In genomic region chr6:100454571-100455229, GRCh38 we compare ENCODE assay signal across 28 cellular contexts. TPM values are rescaled to one million over a fixed set of nuclear protein-coding genes. Genes with fewer than 3 reads are reported as not detected.
DNase-seq lines count a peak whose midpoint lies in the region; ATAC-seq, FAIRE-seq and TF ChIP-seq lines count a peak whose summit lies in the region.
"Had no signal": no experiment of that assay in that cellular context is flagged by ENCODE, and none has a peak within 500 bp of the region (broad histone marks: within the 10 kb centered on the region; RNA-seq: fewer than 3 reads in every experiment).

No MANE protein-coding gene starts in this region.

- no peaks in the 10 kb centered on the region for H3K9me3 Mint-ChIP-seq in type B pancreatic cell
- H3K9me3 Mint-ChIP-seq: activated T-helper 2 cell treated with anti-CD3 and anti-CD28 coated beads, Interferon-gamma antibody, Interleukin-2, Interleukin-4, amounts not matched to agents 10 μg/mL and 5 μg/mL and 100 μg/mL, durations not matched to agents 14 hours and 24 hours and 36 hours had no signal

- intact Hi-C loops in HepG2 (cut with micrococcal nuclease; ENCODE audit: unreplicated experiment) (no loop called here), right lobe of liver (cut with DNase I) (no loop called here), K562 (cut with micrococcal nuclease) (no loop called here), kidney (cut with DNase I) (no loop called here)

- H4K20me1 ChIP-seq in HepG2 (ENCODE audit: insufficient read depth, low read length), result peaks cover 2% of the 10 kb centered on the region; the same call in 1 of the 2 replicates
- H4K20me1 ChIP-seq in K562 (replicated peaks; ENCODE audit: control insufficient read depth, insufficient read depth, low read length), result no peaks in the 10 kb centered on the region; the same call in 1 of the 2 replicates

- H3K27me3 ChIP-seq in HepG2 (ENCODE audit: control insufficient read depth in 1 of 2, insufficient read depth in 2 of 2, low read length in 2 of 2) (peaks cover 15 to 48% of the 10 kb centered on the region in 2 experiments), right lobe of liver (peaks cover 22 to 54% of the 10 kb centered on the region in 2 donors), K562 (ENCODE audit: control insufficient read depth in 2 of 2, insufficient read depth in 2 of 2, low read length in 2 of 2) (peaks cover 53 to 58% of the 10 kb centered on the region in 2 experiments)

- BruUV-seq in HepG2 (replicated peaks; lab: Mats Ljungman, UMichigan) (no TSS peak), K562 (replicated peaks; lab: Mats Ljungman, UMichigan) (no TSS peak)

- H3K4me2 ChIP-seq in HepG2 (ENCODE audit: low read depth, low read length) (no peak overlapping the region), K562 (ENCODE audit: insufficient read depth, low read length) (no peak overlapping the region)
- H3K4me2 ChIP-seq: PC-9 had no signal

- no peak for TF ChIP-seq CTCF in HepG2 (CRISPR knock-in tag; IDR thresholded peaks at IDR 0.05)
- no peak for TF ChIP-seq CTCF in right lobe of liver (IDR thresholded peaks at IDR 0.05)
- TF ChIP-seq CTCF in K562 (IDR thresholded peaks at IDR 0.05 in 2 of 3, conservative IDR thresholded peaks at IDR 0.05 in 1 of 3; ENCODE audit: insufficient read depth in 2 of 3, low read depth in 1 of 3, low read length in 3 of 3), result no peak
- no peak for TF ChIP-seq CTCF in kidney (IDR thresholded peaks at IDR 0.05; ENCODE audit: borderline replicate concordance, extremely low read depth, insufficient read depth)
- TF ChIP-seq CTCF in type B pancreatic cell (conservative IDR thresholded peaks at IDR 0.05), result no peak

- H3K4me3 ChIP-seq in HepG2 (replicated peaks in 1 of 3; ENCODE audit: insufficient read depth in 1 of 3, low read depth in 2 of 3, low read length in 3 of 3) (no peak overlapping the region), right lobe of liver (no peak overlapping the region), K562 (no peak overlapping the region), kidney (ENCODE audit: low read length in 2 of 2) (peak overlapping the region; percentile 11 to 77)
- H3K4me3 ChIP-seq: HAP-1, PC-9 had no signal

- H3K36me3 Mint-ChIP-seq in type B pancreatic cell, result no peaks in the 10 kb centered on the region

- no peaks in the 10 kb centered on the region for H3K79me2 ChIP-seq in HepG2 (ENCODE audit: insufficient read depth, low read length)
- no peaks in the 10 kb centered on the region for H3K79me2 ChIP-seq in K562 (ENCODE audit: control insufficient read depth, insufficient read depth, low read length)

- H3K27ac Mint-ChIP-seq in type B pancreatic cell, result peak overlapping the region; percentile 80

- H3K9ac ChIP-seq in HepG2 (ENCODE audit: insufficient read depth, low read depth, low read length) (no peak overlapping the region), K562 (ENCODE audit: insufficient read depth in 1 of 2, low read depth in 2 of 2, low read length in 2 of 2) (no peak overlapping the region), kidney (ENCODE audit: low read length in 2 of 2) (peak overlapping the region; percentile 27 to 85)
- H3K9ac ChIP-seq: SK-N-SH had no signal

- peak overlapping the region; percentile 81 for H3K4me3 Mint-ChIP-seq in type B pancreatic cell

- no peaks in the 10 kb centered on the region for H3K9me1 ChIP-seq in K562 (ENCODE audit: control insufficient read depth, insufficient read depth, low read length)

- no peaks in the 10 kb centered on the region for H3K4me1 ChIP-seq in HepG2 (ENCODE audit: insufficient read depth, low read length)
- peaks cover 0 to 18% (median 0%) of the 10 kb centered on the region in 4 donors for H3K4me1 ChIP-seq in right lobe of liver
- H3K4me1 ChIP-seq in K562 (replicated peaks in 1 of 2; ENCODE audit: control insufficient read depth in 2 of 2, insufficient read depth in 2 of 2, low read length in 2 of 2), result peaks cover 0 to 16% of the 10 kb centered on the region in 2 experiments; a peak in 1 of 5 replicates
- H3K4me1 ChIP-seq in kidney (ENCODE audit: control insufficient read depth in 1 of 2, insufficient read depth in 1 of 2, low read depth in 1 of 2, low read length in 2 of 2), result peaks cover 3 to 10% of the 10 kb centered on the region in 2 donors
- H3K4me1 ChIP-seq: HAP-1 had no signal

- no peak for DNase-seq in HepG2 (ENCODE audit: low spot score)
- DNase-seq in right lobe of liver, result no peak
- DNase-seq in K562 (ENCODE audit: extremely low read depth in 1 of 4, low spot score in 3 of 4), result no peak
- no peak for DNase-seq in kidney
- no peak for DNase-seq in type B pancreatic cell (ENCODE audit: extremely low spot score, unreplicated experiment)
- DNase-seq in AG08396 (ENCODE audit: low spot score), result no peak
- no peak for DNase-seq in NCI-H345 treated with DMSO at 0.1 percent for 48 hours (lab: John Stamatoyannopoulos, UW; ENCODE audit: unreplicated experiment)
- DNase-seq: anterior cingulate cortex; midbrain; NCI-H1930; NCI-H510A; SK-N-SH; stimulated activated CD4-positive, alpha-beta T cell treated with anti-CD3 and anti-CD28 coated beads, Interleukin-4, amount 100 ng/mL, for 24 hours had no signal

- CTCF ChIA-PET in HepG2 (lab: Yijun Ruan, JAX; ENCODE audit: low intra/inter-chr PET ratio, low total read pairs) (no interaction called here), K562 (lab: Yijun Ruan, JAX; ENCODE audit: low intra/inter-chr PET ratio) (no interaction called here)

- TF ChIP-seq EP300 in HepG2 (IDR thresholded peaks at IDR 0.05; ENCODE audit: low read depth in 2 of 2, low read length in 2 of 2) (no peak), HepG2 (CRISPR knock-in tag; IDR thresholded peaks at IDR 0.05; ENCODE audit: borderline replicate concordance) (no peak), K562 (IDR thresholded peaks at IDR 0.05; ENCODE audit: low read length) (no peak)

- no peak for TF ChIP-seq POLR2A in HepG2 (IDR thresholded peaks at IDR 0.05; ENCODE audit: insufficient read depth in 1 of 2, low read depth in 2 of 2, low read length in 2 of 2)
- TF ChIP-seq POLR2A in right lobe of liver (IDR thresholded peaks at IDR 0.05), result no peak
- no peak for TF ChIP-seq POLR2A in K562 (conservative IDR thresholded peaks at IDR 0.05)

- no peaks in the 10 kb centered on the region for H3K27me3 Mint-ChIP-seq in type B pancreatic cell

- POLR2A ChIA-PET in HepG2 (lab: Yijun Ruan, JAX), result no interaction called here
- POLR2A ChIA-PET in K562 (lab: Yijun Ruan, JAX), result interaction anchor here (1.7 kb wide), 1 partner anchor 8 kb away, joined by 4 read pairs; no protein-coding TSS in a partner anchor

- FAIRE-seq in HepG2 (lab: Jason Lieb, UNC) (no peak), K562 (lab: Jason Lieb, UNC) (no peak), kidney (lab: Jason Lieb, UNC) (no peak)
- FAIRE-seq: colon, G401.6, GM12891, keratinocyte had no signal

- in situ Hi-C loops in HepG2 (cut with HindIII; ENCODE audit: extremely low pct_ligation_motif_present, low pct_unique_long_range_greater_than_20kb) (no loop called here), K562 (cut with MboI) (no loop called here)

- 41% methylated on average over 14 of the region's 14 CpGs for WGBS in HepG2 (ENCODE audit: low lambda C conversion rate)
- WGBS in right lobe of liver (ENCODE audit: insufficient coverage, low coverage, low lambda C conversion rate, missing lambda C conversion rate), result 8% methylated on average over 14 of the region's 14 CpGs
- 10% methylated on average over 14 of the region's 14 CpGs for WGBS in K562 (ENCODE audit: insufficient coverage, low coverage, missing lambda C conversion rate)

- H2AFZ ChIP-seq in HepG2 (ENCODE audit: low read length) (no peak overlapping the region), K562 (ENCODE audit: low read depth, low read length) (no peak overlapping the region)
- H2AFZ ChIP-seq: PC-9 had no signal

- H3K27ac ChIP-seq in HepG2 (ENCODE audit: extremely low read length, insufficient read depth, low read length), result no peak overlapping the region
- H3K27ac ChIP-seq in right lobe of liver, result no peak overlapping the region
- H3K27ac ChIP-seq in K562 (ENCODE audit: extremely low read depth, low read depth, low read length), result no peak overlapping the region
- H3K27ac ChIP-seq in kidney (ENCODE audit: low read depth in 2 of 2, low read length in 2 of 2), result peak overlapping the region; percentile 80 to 95
- H3K27ac ChIP-seq: neutrophil, PC-9 had no signal

- peaks cover 13% of the 10 kb centered on the region for H3K4me1 Mint-ChIP-seq in type B pancreatic cell (ENCODE audit: unreplicated experiment)

- TF ChIP-seq RAD21 in HepG2 (CRISPR knock-in tag; IDR thresholded peaks at IDR 0.05), result no peak
- TF ChIP-seq RAD21 in K562 (CRISPR knock-in tag; conservative IDR thresholded peaks at IDR 0.05 in 1 of 2, IDR thresholded peaks at IDR 0.05 in 1 of 2), result no peak

- ATAC-seq in HepG2 (no peak), right lobe of liver (no peak), K562 (no peak), GM18873 (IDR thresholded peaks at IDR 0.05; ENCODE audit: low FRiP score, unreplicated experiment) (no peak)

- H3K9me3 ChIP-seq in HepG2 (ENCODE audit: low read length), result no peaks in the 10 kb centered on the region
- no peaks in the 10 kb centered on the region for H3K9me3 ChIP-seq in right lobe of liver
- H3K9me3 ChIP-seq in K562 (replicated peaks; ENCODE audit: control insufficient read depth, insufficient read depth, low read depth, low read length), result no peaks in the 10 kb centered on the region
- no peaks in the 10 kb centered on the region for H3K9me3 ChIP-seq in kidney (ENCODE audit: control insufficient read depth in 1 of 2, low read length in 2 of 2)
- H3K9me3 ChIP-seq: HAP-1, neutrophil, SK-N-SH had no signal

- H3K36me3 ChIP-seq in HepG2 (replicated peaks in 1 of 2; ENCODE audit: control insufficient read depth in 1 of 2, insufficient read depth in 2 of 2, low read length in 2 of 2) (no peaks in the 10 kb centered on the region), right lobe of liver (no peaks in the 10 kb centered on the region), K562 (ENCODE audit: control insufficient read depth, insufficient read depth, low read length) (no peaks in the 10 kb centered on the region), kidney (ENCODE audit: control insufficient read depth in 1 of 2, insufficient read depth in 2 of 2, low read length in 2 of 2) (no peaks in the 10 kb centered on the region)
- H3K36me3 ChIP-seq: HAP-1, neutrophil had no signal

RNA-seq across cellular contexts. Expression of gene SIM1, which starts 10.0 kb away (rescaled TPM):
- total RNA-seq in HepG2 (2016; rRNA removed; fragmentation: Illumina TruSeq; extraction: Trizol), result not detected in 2 replicates
- total RNA-seq in HepG2 (2016; cell fraction: cytosol; rRNA removed; fragmentation: Illumina TruSeq; extraction: Trizol; ENCODE audit: low read depth), result not detected in 2 replicates
- total RNA-seq in HepG2 (2016; cell fraction: insoluble cytoplasmic fraction; rRNA removed; fragmentation: Illumina TruSeq; extraction: Trizol), result not detected in 2 replicates
- not detected in 2 replicates for total RNA-seq in HepG2 (2016; cell fraction: membrane; rRNA removed; fragmentation: Illumina TruSeq; extraction: Trizol)
- not detected in 2 replicates for total RNA-seq in HepG2 (2016; cell fraction: nucleus; rRNA removed; fragmentation: Illumina TruSeq; extraction: Trizol)
- polyA plus RNA-seq in HepG2 (2011; rRNA removed), result not detected in 2 replicates
- not detected in 2 replicates for polyA plus RNA-seq in HepG2 (2011; cell fraction: cytosol; rRNA removed)
- not detected in 2 replicates for polyA plus RNA-seq in HepG2 (2011; cell fraction: nucleus; rRNA removed)
- polyA plus RNA-seq in HepG2 (2012), result not detected in 2 replicates
- not detected in 2 replicates for polyA plus RNA-seq in HepG2 (2016; cell fraction: cytosol; fragmentation: Illumina TruSeq; extraction: Trizol; ENCODE audit: low read depth)
- polyA plus RNA-seq in HepG2 (2016; cell fraction: insoluble cytoplasmic fraction; fragmentation: Illumina TruSeq; extraction: Trizol; ENCODE audit: low read depth), result not detected in 2 replicates
- not detected in 2 replicates for polyA plus RNA-seq in HepG2 (2016; cell fraction: membrane; fragmentation: Illumina TruSeq; extraction: Trizol; ENCODE audit: low read depth)
- polyA plus RNA-seq in HepG2 (2016; cell fraction: nucleus; fragmentation: Illumina TruSeq; extraction: Trizol; ENCODE audit: insufficient read depth, low read depth), result not detected in 2 replicates
- polyA minus RNA-seq in HepG2 (2011; rRNA and poly(A)+ RNA removed; ENCODE audit: low replicate concordance), result not detected in 2 replicates
- not detected in 2 replicates for polyA minus RNA-seq in HepG2 (2011; cell fraction: cytosol; rRNA and poly(A)+ RNA removed)
- polyA minus RNA-seq in HepG2 (2011; cell fraction: nucleus; rRNA and poly(A)+ RNA removed), result not detected in 2 replicates
- total RNA-seq in right lobe of liver, result under 1 TPM in 2 of 6 experiments, not detected in 4; 0.04 to 0.07 TPM
- not detected in 2 replicates for total RNA-seq in K562 (2011; cell fraction: chromatin; rRNA removed; ENCODE audit: low replicate concordance)
- not detected in 2 replicates for total RNA-seq in K562 (2011; cell fraction: nucleolus; rRNA removed)
- total RNA-seq in K562 (2011; cell fraction: nucleoplasm; rRNA removed), result not detected in 2 replicates
- not detected in 2 replicates for total RNA-seq in K562 (2014; rRNA removed)
- total RNA-seq in K562 (2014; rRNA removed; fragmentation: Illumina TruSeq; extraction: Trizol), result not detected in 2 replicates
- not detected in 2 replicates for total RNA-seq in K562 (2015; rRNA removed; fragmentation: Illumina TruSeq; extraction: Trizol)
- not detected in 2 replicates for total RNA-seq in K562 (2021)
- not detected in 2 replicates for polyA plus RNA-seq in K562 (2011; rRNA removed)
- not detected in 2 replicates for polyA plus RNA-seq in K562 (2011; cell fraction: cytosol; rRNA removed)
- not detected in 2 replicates for polyA plus RNA-seq in K562 (2011; cell fraction: nucleus; rRNA removed)
- not detected in 2 replicates for polyA plus RNA-seq in K562 (2012)
- polyA plus RNA-seq in K562 (2014; fragmentation: Illumina TruSeq; extraction: Trizol), result not detected in 2 replicates
- polyA plus RNA-seq in K562 (2014; fragmentation: Nextera tagmentation; extraction: Ambion mirVana), result not detected
- not detected in 2 replicates for polyA plus RNA-seq in K562 (2014; rRNA removed)
- polyA minus RNA-seq in K562 (2011; rRNA and poly(A)+ RNA removed), result not detected in 2 replicates
- not detected in 2 replicates for polyA minus RNA-seq in K562 (2011; cell fraction: cytosol; rRNA and poly(A)+ RNA removed)
- not detected in 2 replicates for polyA minus RNA-seq in K562 (2011; cell fraction: nucleus; rRNA and poly(A)+ RNA removed)
- total RNA-seq in kidney, result 31.8 TPM
- 4.4 TPM for polyA plus RNA-seq in kidney (ENCODE audit: insufficient read depth, low read depth, low replicate concordance)
- 6.3 and 7.1 TPM in 2 replicates for total RNA-seq in type B pancreatic cell (ENCODE audit: low replicate concordance)
- total RNA-seq: activated CD8-positive, alpha-beta memory T cell treated with anti-CD3 and anti-CD28 coated beads for 36 hours; activated T-helper 2 cell treated with anti-CD3 and anti-CD28 coated beads, Interferon-gamma antibody, Interleukin-2, Interleukin-4, amounts not matched to agents 10 μg/mL and 5 μg/mL and 100 μg/mL, durations not matched to agents 14 hours and 24 hours and 36 hours; glomerular endothelial cell; HT-29; MCF 10A; temporal lobe had no signal
- polyA plus RNA-seq: esophagus, keratinocyte, SK-N-SH had no signal

Comparison
In these comparisons a context has a peak if more than half of its experiments do, and no peak if none do; other contexts are left out.
1. H3K27ac ChIP-seq: peak in kidney (2 of 2); none in HepG2 (single experiment), right lobe of liver (0 of 3) and K562 (single experiment).
2. H3K4me3 ChIP-seq: peak in kidney (2 of 2); none in HepG2 (0 of 3), right lobe of liver (0 of 3) and K562 (single experiment).
3. H3K9ac ChIP-seq: peak in kidney (2 of 2); none in HepG2 (single experiment) and K562 (0 of 2).